Comparison of ENCODE assay signal across 8 cellular contexts in the genomic region with DNA sequence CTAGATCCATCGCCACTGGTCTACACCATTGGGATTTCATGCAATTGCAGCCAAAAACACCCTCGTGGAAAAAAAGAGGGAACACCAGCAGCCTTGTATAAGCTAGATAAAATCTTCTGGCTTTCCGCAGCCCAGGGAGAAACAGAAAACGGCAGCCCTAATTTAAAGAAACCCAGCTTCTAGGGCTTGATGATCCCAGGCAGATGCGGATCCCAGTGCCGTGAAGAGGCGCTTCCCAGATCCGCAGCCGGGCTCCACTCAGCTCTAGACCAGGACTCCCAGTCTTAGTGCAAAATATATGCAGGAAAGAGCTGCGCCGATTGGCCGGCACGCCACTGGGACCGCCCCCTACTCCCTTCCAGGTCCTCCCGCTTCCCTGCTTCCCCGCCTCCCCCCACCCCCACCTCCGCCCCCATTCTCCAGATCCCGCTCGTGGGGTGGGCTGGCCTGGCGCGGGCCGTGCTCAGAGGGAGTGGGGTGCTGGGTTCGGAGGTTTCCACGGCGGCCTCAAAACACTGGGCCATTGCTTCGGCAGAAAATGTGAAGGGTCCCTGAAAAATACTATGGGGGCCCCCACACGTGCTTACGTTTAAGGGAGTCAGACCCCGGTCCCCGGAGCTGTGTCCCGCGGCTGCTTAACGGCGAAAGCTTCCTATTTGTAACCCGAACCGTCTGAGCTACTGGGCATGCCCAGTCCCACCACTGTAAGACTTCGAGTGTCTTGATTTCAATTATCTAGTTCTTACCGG.
A peak's percentile ranks its signal among the peaks of the same experiment; 100 is the strongest.
DNase-seq lines count a peak whose midpoint lies in the region; ATAC-seq and TF ChIP-seq lines count a peak whose summit lies in the region.

No MANE protein-coding gene starts in this region.

- no peaks in the 10 kb centered on the region for H3K9me3 Mint-ChIP-seq in CD4-positive, CD25-positive, alpha-beta regulatory T cell
- H3K9me3 Mint-ChIP-seq in activated T-cell treated with anti-CD3 and anti-CD28 coated beads, Interleukin-2, amount 50 U/mL, for 4 hours, result no peaks in the 10 kb centered on the region

- no peak overlapping the region for H2AFZ ChIP-seq in OCI-LY1 (ENCODE audit: low read length)

- TF ChIP-seq CTCF in OCI-LY1 (IDR thresholded peaks at IDR 0.05; ENCODE audit: low read length), result no peak
- no peak for TF ChIP-seq CTCF in epithelial cell of proximal tubule (conservative IDR thresholded peaks at IDR 0.05; ENCODE audit: low read depth, low read length)

- no peak overlapping the region for H3K27ac ChIP-seq in CD4-positive, CD25-positive, alpha-beta regulatory T cell (ENCODE audit: insufficient read depth, low read length, poor library complexity, severe bottlenecking)
- peak overlapping the region; percentile 58 for H3K27ac ChIP-seq in OCI-LY1 (ENCODE audit: low read depth, low read length, poor library complexity, severe bottlenecking)

- peak overlapping the region; percentile 77 to 94 (median 86) for H3K4me3 Mint-ChIP-seq in CD4-positive, CD25-positive, alpha-beta regulatory T cell
- H3K4me3 Mint-ChIP-seq in activated T-cell treated with anti-CD3 and anti-CD28 coated beads, Interleukin-2, amount 50 U/mL, for 4 hours, result peak overlapping the region; percentile 83

- peak overlapping the region in 1 of 3 donors; percentile 79 for H3K27ac Mint-ChIP-seq in CD4-positive, CD25-positive, alpha-beta regulatory T cell

- H3K27me3 Mint-ChIP-seq in CD4-positive, CD25-positive, alpha-beta regulatory T cell, result peaks cover 40% of the 10 kb centered on the region
- H3K27me3 Mint-ChIP-seq in activated T-cell treated with anti-CD3 and anti-CD28 coated beads, Interleukin-2, amount 50 U/mL, for 4 hours (ENCODE audit: low read depth), result peaks cover 12% of the 10 kb centered on the region

- no peaks in the 10 kb centered on the region for H3K36me3 ChIP-seq in CD4-positive, CD25-positive, alpha-beta regulatory T cell (ENCODE audit: control insufficient read depth, insufficient read depth, low read length)
- H3K36me3 ChIP-seq in OCI-LY1 (ENCODE audit: insufficient read depth, low read length), result peaks cover 16% of the 10 kb centered on the region

- no peaks in the 10 kb centered on the region for H4K20me1 ChIP-seq in OCI-LY1 (ENCODE audit: insufficient read depth, low read length)

- H3K36me3 Mint-ChIP-seq in CD4-positive, CD25-positive, alpha-beta regulatory T cell, result peaks cover 8% of the 10 kb centered on the region
- H3K36me3 Mint-ChIP-seq in activated T-cell treated with anti-CD3 and anti-CD28 coated beads, Interleukin-2, amount 50 U/mL, for 4 hours (ENCODE audit: insufficient read depth), result peaks cover 4% of the 10 kb centered on the region

- no peaks in the 10 kb centered on the region for H3K9me3 ChIP-seq in CD4-positive, CD25-positive, alpha-beta regulatory T cell (ENCODE audit: control insufficient read depth in 2 of 2, low read length in 2 of 2)
- H3K9me3 ChIP-seq in OCI-LY1 (ENCODE audit: low read length), result no peaks in the 10 kb centered on the region

- H3K27me3 ChIP-seq in CD4-positive, CD25-positive, alpha-beta regulatory T cell (ENCODE audit: control insufficient read depth, insufficient read depth, low read length), result peaks cover 16% of the 10 kb centered on the region
- no peaks in the 10 kb centered on the region for H3K27me3 ChIP-seq in OCI-LY1 (ENCODE audit: insufficient read depth, low read length)

- no peaks in the 10 kb centered on the region for H3K9me2 ChIP-seq in OCI-LY1 (ENCODE audit: low read depth, low read length)

- peaks cover 12 to 33% (median 27%) of the 10 kb centered on the region in 4 donors for H3K4me1 Mint-ChIP-seq in CD4-positive, CD25-positive, alpha-beta regulatory T cell
- peaks cover 23% of the 10 kb centered on the region for H3K4me1 Mint-ChIP-seq in activated T-cell treated with anti-CD3 and anti-CD28 coated beads, Interleukin-2, amount 50 U/mL, for 4 hours (ENCODE audit: low read depth)

- peak overlapping the region; percentile 68 for H3K4me3 ChIP-seq in CD4-positive, CD25-positive, alpha-beta regulatory T cell (ENCODE audit: low read depth, low read length)
- H3K4me3 ChIP-seq in OCI-LY1 (ENCODE audit: low read depth, low read length, poor library complexity, severe bottlenecking) (peak overlapping the region; percentile 65), epithelial cell of proximal tubule (ENCODE audit: low read depth, low read length) (peak overlapping the region; percentile 81)

- no peaks in the 10 kb centered on the region for H3K79me2 ChIP-seq in OCI-LY1 (ENCODE audit: insufficient read depth, low read length)

- peak; percentile 11 to 27 (median 18) for DNase-seq in CD4-positive, CD25-positive, alpha-beta regulatory T cell
- peak; percentile 71 for DNase-seq in HuH-7.5 (ENCODE audit: low spot score)
- DNase-seq in activated T-cell treated with anti-CD3 and anti-CD28 coated beads, Interleukin-2, amount 50 U/mL, for 4 hours, result peak; percentile 19
- peak; percentile 56 for DNase-seq in epithelial cell of proximal tubule (ENCODE audit: low read depth)
- DNase-seq in mesenteric fat pad (ENCODE audit: low spot score), result peak; percentile 97
- DNase-seq in stimulated activated CD8-positive, alpha-beta memory T cell treated with anti-CD3 and anti-CD28 coated beads, Interleukin-4, amount 100 ng/mL, for 24 hours (ENCODE audit: low read depth), result peak; percentile 18

- H3K4me2 ChIP-seq in OCI-LY1 (ENCODE audit: low read length), result peak overlapping the region; percentile 76

- peak overlapping the region; percentile 71 for H3K9ac ChIP-seq in OCI-LY1 (ENCODE audit: low read length)

- no peaks in the 10 kb centered on the region for H3F3A ChIP-seq in OCI-LY1 (ENCODE audit: insufficient read depth, low read length)

- H3K4me1 ChIP-seq in CD4-positive, CD25-positive, alpha-beta regulatory T cell (ENCODE audit: control insufficient read depth, insufficient read depth, low read length, poor library complexity, severe bottlenecking), result peaks cover 33% of the 10 kb centered on the region
- peaks cover 23% of the 10 kb centered on the region for H3K4me1 ChIP-seq in OCI-LY1 (ENCODE audit: insufficient read depth, low read length, severe bottlenecking)

- peak in 1 of 2 donors; percentile 27 for ATAC-seq in CD4-positive, CD25-positive, alpha-beta regulatory T cell (ENCODE audit: low read depth in 2 of 2)
- peak; percentile 32 to 59 for ATAC-seq in activated T-cell treated with anti-CD3 and anti-CD28 coated beads, Interleukin-2, amount 50 U/mL, for 4 hours
- ATAC-seq in GM19452 (IDR thresholded peaks at IDR 0.05; ENCODE audit: unreplicated experiment), result no peak

Comparison
In these comparisons a context has a peak if more than half of its experiments do, and no peak if none do; other contexts are left out.
1. DNase-seq: peak in every context shown above with its lines; median percentile 97 in mesenteric fat pad; 71 in HuH-7.5; 56 in epithelial cell of proximal tubule; 19 in activated T-cell treated with anti-CD3 and anti-CD28 coated beads, Interleukin-2, amount 50 U/mL, for 4 hours; 18 in CD4-positive, CD25-positive, alpha-beta regulatory T cell; 18 in stimulated activated CD8-positive, alpha-beta memory T cell treated with anti-CD3 and anti-CD28 coated beads, Interleukin-4, amount 100 ng/mL, for 24 hours.